In genomic region chr2:47309472-47309951, GRCh38 we compare ENCODE assay signal across 1 cellular context.
TF ChIP-seq lines count a peak whose summit lies in the region.

No MANE protein-coding gene starts in this region.

TF ChIP-seq in GM23338, 12 proteins besides CTCF, POLR2A, EP300 and RAD21 (continued from another document):
- TF ChIP-seq ZNF462 (CRISPR knock-in tag; IDR thresholded peaks at IDR 0.05) = no peak
- TF ChIP-seq ETS1 (IDR thresholded peaks at IDR 0.05) = no peak
